In the genomic region with DNA sequence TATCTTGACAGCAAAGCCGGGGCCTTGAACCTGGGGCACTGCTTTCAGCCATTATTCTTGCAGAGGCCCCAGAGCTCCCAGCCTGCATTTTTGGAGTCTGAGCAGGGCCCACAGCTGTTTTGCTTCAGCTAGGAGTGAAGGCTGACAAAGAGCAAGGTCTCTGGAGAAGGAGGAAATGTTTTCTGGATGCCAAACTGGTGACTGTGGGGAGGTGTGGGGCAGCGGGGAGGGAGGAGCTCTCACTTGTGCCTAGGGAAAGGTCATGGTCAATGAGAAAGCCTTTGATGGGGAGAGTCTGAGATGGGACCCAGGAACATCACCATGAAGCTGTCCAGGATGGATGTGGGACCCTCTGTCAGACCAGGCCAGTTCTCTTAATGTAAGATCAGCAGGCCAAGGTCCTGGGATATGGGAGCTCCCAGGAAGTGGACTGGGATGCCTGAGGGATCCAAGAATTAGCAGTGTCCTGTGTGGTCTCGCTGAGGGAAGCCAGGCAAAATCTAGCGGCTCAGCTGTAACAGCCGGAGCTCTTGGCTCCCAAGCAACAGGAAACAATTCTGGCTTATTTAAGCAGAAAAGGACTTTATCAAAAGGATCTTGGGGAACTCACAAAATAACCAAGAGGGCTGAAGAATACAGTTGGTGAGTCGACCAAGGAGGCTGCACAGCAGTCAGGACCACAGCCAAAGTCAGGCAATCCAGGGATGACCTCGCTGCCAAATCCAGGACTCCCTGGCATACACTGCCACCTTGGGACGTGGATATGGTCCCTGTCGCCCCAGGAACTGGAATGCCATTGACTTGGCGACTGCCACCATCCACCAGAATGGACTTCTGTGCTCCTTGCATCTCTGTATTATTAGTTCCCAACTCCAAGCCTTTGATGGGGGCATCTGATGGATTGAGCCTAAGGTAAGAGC, we compare ENCODE assay signal across 12 cellular contexts.
DNase-seq lines count a peak whose midpoint lies in the region; ATAC-seq and TF ChIP-seq lines count a peak whose summit lies in the region.
"Had no signal": no experiment of that assay in that cellular context is flagged by ENCODE, and none has a peak within 500 bp of the region (broad histone marks: within the 10 kb centered on the region; RNA-seq: fewer than 3 reads in every experiment).

No MANE protein-coding gene starts in this region.

- peak; percentile 17 for ATAC-seq in esophagus mucosa
- no peak for ATAC-seq in activated naive CD8-positive, alpha-beta T cell treated with anti-CD3 and anti-CD28 coated beads, Interleukin-2, amount 50 U/mL, for 24 hours
- ATAC-seq: GM23338; stimulated activated naive CD8-positive, alpha-beta T cell treated with anti-CD3 and anti-CD28 coated beads, Interleukin-15, Interleukin-2, amounts not matched to agents 100 U/mL and 50 U/mL, for 24 hours had no signal

- H3K9me3 ChIP-seq in MG63 (no peaks in the 10 kb centered on the region), mesodermal cell (ENCODE audit: control insufficient read depth, low read length) (no peaks in the 10 kb centered on the region)

- H3K36me3 Mint-ChIP-seq in activated naive CD8-positive, alpha-beta T cell treated with anti-CD3 and anti-CD28 coated beads, Interleukin-2, amount 50 U/mL, for 24 hours (ENCODE audit: low read depth) = no peaks in the 10 kb centered on the region
- H3K36me3 Mint-ChIP-seq: CD4-positive, CD25-positive, alpha-beta regulatory T cell had no signal

- intact Hi-C loops in dorsolateral prefrontal cortex (cut with DNase I) = loop anchor here (10.0 kb wide), 4 partner anchors 108 to 538 kb away; no protein-coding TSS in a partner anchor

- no peak overlapping the region for H3K27ac Mint-ChIP-seq in activated naive CD8-positive, alpha-beta T cell treated with anti-CD3 and anti-CD28 coated beads, Interleukin-2, amount 50 U/mL, for 24 hours
- H3K27ac Mint-ChIP-seq: CD4-positive, CD25-positive, alpha-beta regulatory T cell; GM23338 had no signal

- H3K36me3 ChIP-seq in MG63 (no peaks in the 10 kb centered on the region), mesodermal cell (ENCODE audit: control insufficient read depth, insufficient read depth, low read length) (no peaks in the 10 kb centered on the region)

- no peak overlapping the region for H3K4me3 Mint-ChIP-seq in activated naive CD8-positive, alpha-beta T cell treated with anti-CD3 and anti-CD28 coated beads, Interleukin-2, amount 50 U/mL, for 24 hours
- H3K4me3 Mint-ChIP-seq: CD4-positive, CD25-positive, alpha-beta regulatory T cell; GM23338 had no signal

- H3K27me3 Mint-ChIP-seq in activated naive CD8-positive, alpha-beta T cell treated with anti-CD3 and anti-CD28 coated beads, Interleukin-2, amount 50 U/mL, for 24 hours = no peaks in the 10 kb centered on the region
- H3K27me3 Mint-ChIP-seq: CD4-positive, CD25-positive, alpha-beta regulatory T cell had no signal

- no peaks in the 10 kb centered on the region for H3K27me3 ChIP-seq in MG63
- peaks cover 0 to 62% (median 21%) of the 10 kb centered on the region in 45 donors for H3K27me3 ChIP-seq in dorsolateral prefrontal cortex

- DNase-seq in AG08396 (ENCODE audit: low spot score) (peak; percentile 63), MG63 (peak; percentile 61), DMS153 treated with DMSO at 0.1 percent for 48 hours (lab: John Stamatoyannopoulos, UW; ENCODE audit: unreplicated experiment) (no peak), Kasumi-1 (lab: John Stamatoyannopoulos, UW) (no peak), dorsolateral prefrontal cortex (no peak)
- no peak for DNase-seq in activated naive CD8-positive, alpha-beta T cell treated with anti-CD3 and anti-CD28 coated beads, Interleukin-2, amount 50 U/mL, for 24 hours
- DNase-seq: activated CD4-positive, alpha-beta T cell treated with anti-CD3 and anti-CD28 coated beads, Interleukin-2, amount 50 U/mL, for 4 hours; CD4-positive, CD25-positive, alpha-beta regulatory T cell; stimulated activated naive CD8-positive, alpha-beta T cell treated with anti-CD3 and anti-CD28 coated beads, Interleukin-15, Interleukin-2, amounts not matched to agents 100 U/mL and 50 U/mL, for 24 hours had no signal

- H3K4me3 ChIP-seq in MG63 (no peak overlapping the region), mesodermal cell (ENCODE audit: extremely low read depth, insufficient read depth, low read length, poor library complexity, severe bottlenecking) (no peak overlapping the region), dorsolateral prefrontal cortex (no peak overlapping the region)
- H3K4me3 ChIP-seq: GM23338 had no signal

- H3K4me1 ChIP-seq in mesodermal cell (ENCODE audit: control insufficient read depth, insufficient read depth, low read length, poor library complexity, severe bottlenecking) = peaks cover 22% of the 10 kb centered on the region

- WGBS in mesodermal cell (ENCODE audit: insufficient coverage in 2 of 2), 2 experiments = 86 to 87% methylated on average over 2 to 7 of the region's 10 CpGs

- TF ChIP-seq CTCF in dorsolateral prefrontal cortex (IDR thresholded peaks at IDR 0.05 in 54 of 56, conservative IDR thresholded peaks at IDR 0.05 in 2 of 56; ENCODE audit: low read depth in 1 of 56, partially characterized antibody in 56 of 56) = no peak

- H3K4me1 Mint-ChIP-seq in activated naive CD8-positive, alpha-beta T cell treated with anti-CD3 and anti-CD28 coated beads, Interleukin-2, amount 50 U/mL, for 24 hours = peaks cover 11% of the 10 kb centered on the region

- H3K27ac ChIP-seq in mesodermal cell (ENCODE audit: low read depth, low read length, severe bottlenecking) (peak overlapping the region; percentile 84), dorsolateral prefrontal cortex (no peak overlapping the region)

- no peaks in the 10 kb centered on the region for H3K9me3 Mint-ChIP-seq in activated naive CD8-positive, alpha-beta T cell treated with anti-CD3 and anti-CD28 coated beads, Interleukin-2, amount 50 U/mL, for 24 hours
- H3K9me3 Mint-ChIP-seq: GM23338 had no signal

Comparison
In these comparisons a context has a peak if more than half of its experiments do, and no peak if none do; other contexts are left out.
1. DNase-seq: peak in AG08396 (single experiment) and MG63 (single experiment); none in DMS153 treated with DMSO at 0.1 percent for 48 hours (single experiment), Kasumi-1 (0 of 2), activated naive CD8-positive, alpha-beta T cell treated with anti-CD3 and anti-CD28 coated beads, Interleukin-2, amount 50 U/mL, for 24 hours (single experiment) and dorsolateral prefrontal cortex (0 of 10).